Comparison of ENCODE assay signal across 14 cellular contexts in the genomic region with DNA sequence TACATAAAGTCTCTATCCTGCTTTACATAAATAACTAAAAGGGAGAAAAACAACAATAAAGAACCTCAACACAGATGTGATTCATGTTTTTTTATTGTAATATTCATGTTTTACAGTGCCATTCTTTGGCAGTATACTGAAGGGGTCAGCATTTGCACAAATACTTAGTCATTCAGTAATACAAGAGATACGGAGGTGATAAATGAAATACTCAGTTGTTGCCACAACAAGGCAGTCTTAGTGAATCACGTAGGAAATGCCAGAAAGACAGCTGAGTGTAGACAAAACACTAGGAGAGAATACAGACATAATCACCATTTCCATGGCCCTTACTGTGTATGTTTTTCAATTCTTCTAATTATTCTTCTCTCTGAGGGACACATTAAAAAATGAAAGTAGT.
DNase-seq lines count a peak whose midpoint lies in the region; ATAC-seq, FAIRE-seq and TF ChIP-seq lines count a peak whose summit lies in the region.
"Had no signal": no experiment of that assay in that cellular context is flagged by ENCODE, and none has a peak within 500 bp of the region (broad histone marks: within the 10 kb centered on the region; RNA-seq: fewer than 3 reads in every experiment).

No MANE protein-coding gene starts in this region.

- no peak overlapping the region for H3K4me3 Mint-ChIP-seq in Calu3 (ENCODE audit: low read depth, unreplicated experiment)
- no peak overlapping the region for H3K4me3 Mint-ChIP-seq in osteocyte (ENCODE audit: unreplicated experiment)
- H3K4me3 Mint-ChIP-seq: activated naive CD8-positive, alpha-beta T cell had no signal

- H2AFZ ChIP-seq in PC-3 (ENCODE audit: low read length) (no peak overlapping the region), endothelial cell of umbilical vein (ENCODE audit: low read depth, low read length) (no peak overlapping the region)

- FAIRE-seq in endothelial cell of umbilical vein (lab: Jason Lieb, UNC) = peak; percentile 78
- FAIRE-seq: K562 had no signal

- peaks cover 34% of the 10 kb centered on the region for H3K4me1 ChIP-seq in PC-3 (ENCODE audit: insufficient read depth, low read length)
- peaks cover 27% of the 10 kb centered on the region for H3K4me1 ChIP-seq in endothelial cell of umbilical vein (ENCODE audit: control insufficient read depth, extremely low read depth, insufficient read depth, low read length)
- no peaks in the 10 kb centered on the region for H3K4me1 ChIP-seq in mucosa of descending colon (ENCODE audit: low read depth)
- no peaks in the 10 kb centered on the region for H3K4me1 ChIP-seq in esophagus squamous epithelium
- H3K4me1 ChIP-seq: left ventricle myocardium inferior, SJCRH30 had no signal

- H3K9ac ChIP-seq in PC-3 (ENCODE audit: low read length) (0 out of 2 replicates have a peak overlapping the region, but pooled peaks have one; percentile 24), endothelial cell of umbilical vein (replicated peaks; ENCODE audit: extremely low read depth, insufficient read depth, low read length) (peak overlapping the region; percentile 88)

- no peaks in the 10 kb centered on the region for H4K20me1 ChIP-seq in PC-3 (ENCODE audit: low read length)
- H4K20me1 ChIP-seq in endothelial cell of umbilical vein (replicated peaks; ENCODE audit: control insufficient read depth, extremely low read depth, insufficient read depth, low read length) = no peaks in the 10 kb centered on the region

- intact Hi-C loops in Calu3 (cut with micrococcal nuclease; ENCODE audit: unreplicated experiment) = loop anchor here (2.0 to 5.0 kb wide), 3 partner anchors 182 to 316 kb away; no protein-coding TSS in a partner anchor
- intact Hi-C loops in PC-3 (cut with micrococcal nuclease) = loop anchor here (1.0 to 10.0 kb wide), 5 partner anchors 140 to 481 kb away; no protein-coding TSS in a partner anchor
- intact Hi-C loops in endothelial cell of umbilical vein (cut with micrococcal nuclease) = loop anchor here (1.0 to 5.0 kb wide), 9 partner anchors 12 to 910 kb away; partner anchors contain the start of genes KIF18A and METTL15
- intact Hi-C loops in mucosa of descending colon (cut with DNase I, micrococcal nuclease) = no loop called here
- intact Hi-C loops in esophagus squamous epithelium (cut with DNase I) = no loop called here

- no peak for TF ChIP-seq CTCF in Calu3 (IDR thresholded peaks at IDR 0.05; ENCODE audit: unreplicated experiment)
- TF ChIP-seq CTCF in PC-3 (conservative IDR thresholded peaks at IDR 0.05; ENCODE audit: low read depth, low read length) = no peak
- TF ChIP-seq CTCF in endothelial cell of umbilical vein (IDR thresholded peaks at IDR 0.05; ENCODE audit: extremely low read depth in 1 of 2, insufficient read depth in 1 of 2, low read depth in 1 of 2, low read length in 2 of 2) = no peak
- peak; percentile 26 for TF ChIP-seq CTCF in osteocyte (IDR thresholded peaks at IDR 0.05)
- no peak for TF ChIP-seq CTCF in GM10266 (IDR thresholded peaks at IDR 0.05; ENCODE audit: control insufficient read depth, insufficient read depth, low read depth, missing control alignments)
- no peak for TF ChIP-seq CTCF in mucosa of descending colon (IDR thresholded peaks at IDR 0.05)
- no peak for TF ChIP-seq CTCF in esophagus squamous epithelium (IDR thresholded peaks at IDR 0.05)

- peak; percentile 91 for ATAC-seq in PC-3
- no peak for ATAC-seq in mucosa of descending colon
- ATAC-seq: K562 had no signal

- peaks cover 37% of the 10 kb centered on the region for H3K4me1 Mint-ChIP-seq in Calu3 (ENCODE audit: low read depth, unreplicated experiment)
- peaks cover 20% of the 10 kb centered on the region for H3K4me1 Mint-ChIP-seq in osteocyte (ENCODE audit: unreplicated experiment)

- peak; percentile 50 for TF ChIP-seq POLR2A in endothelial cell of umbilical vein (IDR thresholded peaks at IDR 0.05; ENCODE audit: low read depth, low read length)
- no peak for TF ChIP-seq POLR2A in esophagus squamous epithelium (IDR thresholded peaks at IDR 0.05)

- H3K27me3 Mint-ChIP-seq in Calu3 (ENCODE audit: unreplicated experiment) (no peaks in the 10 kb centered on the region), osteocyte (ENCODE audit: unreplicated experiment) (no peaks in the 10 kb centered on the region)
- H3K27me3 Mint-ChIP-seq: activated naive CD8-positive, alpha-beta T cell had no signal

- H3K9me3 Mint-ChIP-seq in Calu3 (ENCODE audit: low read depth, unreplicated experiment) (no peaks in the 10 kb centered on the region), osteocyte (ENCODE audit: unreplicated experiment) (peaks cover 8% of the 10 kb centered on the region)

- H3K36me3 Mint-ChIP-seq in Calu3 (ENCODE audit: insufficient read depth, unreplicated experiment) = no peaks in the 10 kb centered on the region
- H3K36me3 Mint-ChIP-seq in osteocyte (ENCODE audit: unreplicated experiment) = no peaks in the 10 kb centered on the region
- H3K36me3 Mint-ChIP-seq: activated naive CD8-positive, alpha-beta T cell had no signal

- H3K27ac Mint-ChIP-seq in Calu3 (ENCODE audit: unreplicated experiment) = peak overlapping the region; percentile 18
- H3K27ac Mint-ChIP-seq in osteocyte (ENCODE audit: unreplicated experiment) = peak overlapping the region; percentile 61
- H3K27ac Mint-ChIP-seq: activated naive CD8-positive, alpha-beta T cell had no signal

- H3K4me2 ChIP-seq in PC-3 (ENCODE audit: low read length) (peak overlapping the region; percentile 65), endothelial cell of umbilical vein (ENCODE audit: insufficient read depth, low read length) (peak overlapping the region; percentile 55)

- H3K9me2 ChIP-seq in PC-3 (replicated peaks; ENCODE audit: low read length) = no peaks in the 10 kb centered on the region

- H3K36me3 ChIP-seq in PC-3 (ENCODE audit: low read depth, low read length) (no peaks in the 10 kb centered on the region), endothelial cell of umbilical vein (ENCODE audit: control insufficient read depth in 2 of 2, extremely low read depth in 1 of 2, insufficient read depth in 2 of 2, low read length in 2 of 2) (no peaks in the 10 kb centered on the region), mucosa of descending colon (ENCODE audit: low read depth) (no peaks in the 10 kb centered on the region), esophagus squamous epithelium (no peaks in the 10 kb centered on the region)
- H3K36me3 ChIP-seq: left ventricle myocardium inferior, SJCRH30 had no signal

- H3K9me1 ChIP-seq in endothelial cell of umbilical vein (replicated peaks; ENCODE audit: control insufficient read depth, extremely low read depth, insufficient read depth, low read length) = no peaks in the 10 kb centered on the region

- H3K27ac ChIP-seq in PC-3 (ENCODE audit: low read length) = peak overlapping the region; percentile 70
- H3K27ac ChIP-seq in endothelial cell of umbilical vein (ENCODE audit: insufficient read depth, low read depth, low read length) = peak overlapping the region; percentile 97
- H3K27ac ChIP-seq in esophagus squamous epithelium = no peak overlapping the region
- H3K27ac ChIP-seq: left ventricle myocardium inferior, SJCRH30 had no signal

- H3K4me3 ChIP-seq in PC-3 (ENCODE audit: low read length) (no peak overlapping the region), endothelial cell of umbilical vein (replicated peaks in 1 of 3; ENCODE audit: insufficient read depth in 1 of 3, low read depth in 1 of 3, low read length in 3 of 3) (peak overlapping the region in 1 of 3 experiments; percentile 12), mucosa of descending colon (no peak overlapping the region), esophagus squamous epithelium (no peak overlapping the region)
- H3K4me3 ChIP-seq: K562, left ventricle myocardium inferior, SJCRH30 had no signal

- CTCF ChIA-PET in Calu3 (lab: Charles Lee) (interaction anchor here (1.0 to 2.2 kb wide), 2 partner anchors 141 to 182 kb away, joined by 3 to 8 read pairs; no protein-coding TSS in a partner anchor), PC-3 (lab: Charles Lee) (interaction anchor here (1.0 kb wide), 1 partner anchor 1320 kb away, joined by 3 read pairs; no protein-coding TSS in a partner anchor), endothelial cell of umbilical vein (lab: Charles Lee) (interaction anchor here (0.9 to 3.7 kb wide), 14 partner anchors 11 to 1318 kb away, joined by 3 to 45 read pairs (median 6); partner anchors contain the start of gene BDNF)

- no peaks in the 10 kb centered on the region for H3F3A ChIP-seq in PC-3 (ENCODE audit: low read length, unreplicated experiment)

- no peaks in the 10 kb centered on the region for H3K9me3 ChIP-seq in PC-3 (ENCODE audit: low read length)
- no peaks in the 10 kb centered on the region for H3K9me3 ChIP-seq in endothelial cell of umbilical vein (replicated peaks; ENCODE audit: control insufficient read depth, insufficient read depth, low read length)
- H3K9me3 ChIP-seq in mucosa of descending colon = no peaks in the 10 kb centered on the region
- H3K9me3 ChIP-seq in esophagus squamous epithelium = no peaks in the 10 kb centered on the region
- H3K9me3 ChIP-seq: SJCRH30 had no signal

- no peaks in the 10 kb centered on the region for H3K79me2 ChIP-seq in PC-3 (ENCODE audit: low read length)
- no peaks in the 10 kb centered on the region for H3K79me2 ChIP-seq in endothelial cell of umbilical vein (ENCODE audit: control insufficient read depth, insufficient read depth, low read length)

- dilution Hi-C loops in endothelial cell of umbilical vein (cut with MboI; ENCODE audit: extremely low pct_ligation_motif_present, low sequenced_read_pairs) = no loop called here

- WGBS in esophagus squamous epithelium, 2 donors = 13% methylated on average over 2 of the region's 2 CpGs

- BruUV-seq in Calu3 (replicated peaks; lab: Mats Ljungman, UMichigan) (no TSS peak), PC-3 (replicated peaks; lab: Mats Ljungman, UMichigan) (no TSS peak), endothelial cell of umbilical vein (replicated peaks; lab: Mats Ljungman, UMichigan) (no TSS peak)

- DNase-seq in Calu3 (no peak), PC-3 (peak; percentile 90), endothelial cell of umbilical vein (ENCODE audit: low read depth, low spot score) (peak; percentile 95), osteocyte (ENCODE audit: extremely low spot score, unreplicated experiment) (no peak), GM10266 (ENCODE audit: extremely low spot score) (no peak), mucosa of descending colon (no peak), esophagus squamous epithelium (lab: John Stamatoyannopoulos, UW) (no peak)
- DNase-seq in activated CD4-positive, alpha-beta T cell treated with anti-CD3 and anti-CD28 coated beads, Interleukin-2, amount 50 U/mL, for 4 hours = no peak
- DNase-seq: activated CD4-positive, alpha-beta T cell treated with anti-CD3 and anti-CD28 coated beads for 4 hours; left ventricle myocardium inferior; posterior cingulate gyrus; SJCRH30 had no signal

- POLR2A ChIA-PET in PC-3 (lab: Charles Lee; ENCODE audit: unreplicated experiment) (interaction anchor here (0.6 kb wide), 1 partner anchor 37 kb away, joined by 3 read pairs; no protein-coding TSS in a partner anchor), endothelial cell of umbilical vein (lab: Charles Lee) (interaction anchor here (1.0 kb wide), 1 partner anchor 185 kb away, joined by 4 read pairs; no protein-coding TSS in a partner anchor)

- H3K27me3 ChIP-seq in PC-3 (ENCODE audit: low read length) (no peaks in the 10 kb centered on the region), endothelial cell of umbilical vein (ENCODE audit: control insufficient read depth in 2 of 2, insufficient read depth in 2 of 2, low read length in 2 of 2) (no peaks in the 10 kb centered on the region), esophagus squamous epithelium (no peaks in the 10 kb centered on the region)
- H3K27me3 ChIP-seq: SJCRH30 had no signal

Comparison
In these comparisons a context has a peak if more than half of its experiments do, and no peak if none do; other contexts are left out.
1. DNase-seq: peak in PC-3 (single experiment) and endothelial cell of umbilical vein (single experiment); none in Calu3 (single experiment), osteocyte (single experiment), GM10266 (single experiment), mucosa of descending colon (0 of 3), activated CD4-positive, alpha-beta T cell treated with anti-CD3 and anti-CD28 coated beads, Interleukin-2, amount 50 U/mL, for 4 hours (0 of 2) and esophagus squamous epithelium (single experiment).
2. H3K27ac ChIP-seq: peak in PC-3 (single experiment) and endothelial cell of umbilical vein (single experiment); none in esophagus squamous epithelium (0 of 4).
3. intact Hi-C loops: an anchor here in Calu3 (2.0 to 5.0 kb wide), PC-3 (1.0 to 10.0 kb wide) and endothelial cell of umbilical vein (1.0 to 5.0 kb wide); none called in mucosa of descending colon and esophagus squamous epithelium.